15 cellular contexts compared by ENCODE assay signal in the genomic region with DNA sequence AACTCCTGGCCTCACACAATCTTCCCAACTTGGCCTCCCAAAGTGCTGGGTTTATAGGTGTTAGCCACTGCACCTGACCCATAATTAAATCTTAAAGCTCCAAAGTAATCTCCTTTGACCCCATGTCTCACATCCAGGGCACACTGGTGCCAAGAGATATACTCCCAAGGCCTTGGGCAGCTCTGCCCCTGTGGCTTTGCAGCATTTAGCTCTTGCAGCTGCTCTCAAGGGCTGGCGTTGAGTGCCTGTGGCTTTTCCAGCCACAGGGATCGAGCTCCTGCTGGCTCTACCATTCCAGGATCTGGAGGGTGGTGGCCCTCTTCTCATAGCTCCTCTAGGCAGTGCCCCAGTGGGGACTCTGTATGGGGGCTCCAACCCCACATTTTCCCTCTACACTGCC. TPM values are rescaled to one million over a fixed set of nuclear protein-coding genes. Genes with fewer than 3 reads are reported as not detected.
DNase-seq lines count a peak whose midpoint lies in the region; ATAC-seq and TF ChIP-seq lines count a peak whose summit lies in the region.
"Had no signal": no experiment of that assay in that cellular context is flagged by ENCODE, and none has a peak within 500 bp of the region (broad histone marks: within the 10 kb centered on the region; RNA-seq: fewer than 3 reads in every experiment).

No MANE protein-coding gene starts in this region.

- intact Hi-C loops in uterus (cut with DNase I; ENCODE audit: low total_unique reads) = no loop called here

- H3K4me3 ChIP-seq in HUES48 (ENCODE audit: low read depth, low read length) (peak overlapping the region; percentile 34; the same call in 1 of the 2 replicates), iPS-20b (ENCODE audit: low read length) (no peak overlapping the region; the same call in 1 of the 2 replicates), uterus (no peak overlapping the region)
- H3K4me3 ChIP-seq: GM23248, HAP-1 had no signal

- no peaks in the 10 kb centered on the region; the same call in 1 of the 2 replicates for H3K9me3 ChIP-seq in HUES48 (ENCODE audit: control insufficient read depth, insufficient read depth, low read length)
- H3K9me3 ChIP-seq in iPS-20b (ENCODE audit: insufficient read depth, low read depth, low read length) = peaks cover 12% of the 10 kb centered on the region
- H3K9me3 ChIP-seq in uterus = no peaks in the 10 kb centered on the region
- H3K9me3 ChIP-seq: BE2C, HAP-1 had no signal

- H3K9ac ChIP-seq in HUES48 (ENCODE audit: low read depth, low read length) (no peak overlapping the region), iPS-20b (ENCODE audit: low read depth, low read length) (peak overlapping the region; percentile 53; the same call in 1 of the 2 replicates)
- H3K9ac ChIP-seq: GM23248 had no signal

- CTCF ChIA-PET in WTC11 (lab: Charles Lee) = interaction anchor here (0.6 to 1.5 kb wide), 5 partner anchors 15 to 349 kb away, joined by 3 to 6 read pairs (median 3); a partner anchor contains a TSS

- peaks cover 49% of the 10 kb centered on the region for H3K4me1 Mint-ChIP-seq in WTC11
- H3K4me1 Mint-ChIP-seq: CD4-positive, CD25-positive, alpha-beta regulatory T cell had no signal

- POLR2A ChIA-PET in WTC11 (lab: Charles Lee) = interaction anchor here (1.8 kb wide), 1 partner anchor 49 kb away, joined by 7 read pairs; a partner anchor contains a TSS

- no peak for TF ChIP-seq CTCF in WTC11 (IDR thresholded peaks at IDR 0.05)
- no peak for TF ChIP-seq CTCF in uterus (IDR thresholded peaks at IDR 0.05)

- H3K9me3 Mint-ChIP-seq in WTC11 = peaks cover 34% of the 10 kb centered on the region

- H3K27ac Mint-ChIP-seq in WTC11 = peak overlapping the region; percentile 92
- H3K27ac Mint-ChIP-seq: CD4-positive, CD25-positive, alpha-beta regulatory T cell had no signal

- H3K4me1 ChIP-seq in HUES48 (ENCODE audit: control insufficient read depth, insufficient read depth, low read length) (peaks cover 12% of the 10 kb centered on the region), iPS-20b (ENCODE audit: insufficient read depth, low read length) (peaks cover 9% of the 10 kb centered on the region), uterus (no peaks in the 10 kb centered on the region)
- H3K4me1 ChIP-seq: BE2C, Caco-2 had no signal

- TF ChIP-seq POLR2A in uterus (IDR thresholded peaks at IDR 0.05) = no peak

- no peak overlapping the region for H3K4me3 Mint-ChIP-seq in WTC11
- H3K4me3 Mint-ChIP-seq: CD4-positive, CD25-positive, alpha-beta regulatory T cell had no signal

- H3K27me3 Mint-ChIP-seq in WTC11 (ENCODE audit: low read depth) = no peaks in the 10 kb centered on the region

- H3K27ac ChIP-seq in HUES48 (ENCODE audit: low read depth, low read length) (peak overlapping the region; percentile 70), iPS-20b (ENCODE audit: low read length) (peak overlapping the region; percentile 88), uterus (no peak overlapping the region)
- H3K27ac ChIP-seq: GM23248, HL-60 had no signal

- H3K27me3 ChIP-seq in HUES48 (ENCODE audit: control insufficient read depth, insufficient read depth, low read length) (no peaks in the 10 kb centered on the region), iPS-20b (ENCODE audit: insufficient read depth, low read length) (no peaks in the 10 kb centered on the region), uterus (no peaks in the 10 kb centered on the region)
- H3K27me3 ChIP-seq: BE2C had no signal

- ATAC-seq in WTC11 (peak; percentile 12), GM18909 (IDR thresholded peaks at IDR 0.05; ENCODE audit: poor library complexity, unreplicated experiment) (no peak)

- H3K36me3 ChIP-seq in HUES48 (ENCODE audit: control insufficient read depth, insufficient read depth, low read length) (no peaks in the 10 kb centered on the region), iPS-20b (ENCODE audit: insufficient read depth, low read depth, low read length) (0 out of 2 replicates have a peak, but pooled peaks cover 3% of the 10 kb centered on the region), uterus (no peaks in the 10 kb centered on the region)
- H3K36me3 ChIP-seq: BE2C, HAP-1 had no signal

- DNase-seq in WTC11 (ENCODE audit: low spot score) (no peak), hippocampal formation (lab: John Stamatoyannopoulos, UW) (no peak), Ammon's horn (ENCODE audit: low spot score) (no peak), uterus (no peak)
- DNase-seq: BE2C; C1 segment of cervical spinal cord; Caco-2; CD4-positive, CD25-positive, alpha-beta regulatory T cell; GM23248; KG1 had no signal

- peaks cover 35% of the 10 kb centered on the region for H3K36me3 Mint-ChIP-seq in WTC11

TF ChIP-seq in WTC11, 78 proteins besides CTCF, POLR2A, EP300 and RAD21:
- TF ChIP-seq, protein P1, sequence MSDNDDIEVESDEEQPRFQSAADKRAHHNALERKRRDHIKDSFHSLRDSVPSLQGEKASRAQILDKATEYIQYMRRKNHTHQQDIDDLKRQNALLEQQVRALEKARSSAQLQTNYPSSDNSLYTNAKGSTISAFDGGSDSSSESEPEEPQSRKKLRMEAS (CRISPR knock-in tag; IDR thresholded peaks at IDR 0.05) = no peak
- TF ChIP-seq PRRX2 (CRISPR knock-in tag; IDR thresholded peaks at IDR 0.05) = 0 out of 2 replicates have a peak, but pooled peaks have one; percentile 3
TF ChIP-seq in WTC11: peak in this region for 1.

RNA-seq across cellular contexts. Expression of a gene that starts 49.3 kb away (rescaled TPM):
- total RNA-seq in WTC11 (2021) = 62.3 to 77.0 TPM (median 62.3 TPM) in 3 replicates
- 10 to 100 TPM; 11.0 to 63.9 (median 24.3) TPM for total RNA-seq in uterus

Comparison
In these comparisons a context has a peak if more than half of its experiments do, and no peak if none do; other contexts are left out.
1. H3K27ac ChIP-seq: peak in HUES48 (single experiment) and iPS-20b (single experiment); none in uterus (0 of 2).